In the genomic region with DNA sequence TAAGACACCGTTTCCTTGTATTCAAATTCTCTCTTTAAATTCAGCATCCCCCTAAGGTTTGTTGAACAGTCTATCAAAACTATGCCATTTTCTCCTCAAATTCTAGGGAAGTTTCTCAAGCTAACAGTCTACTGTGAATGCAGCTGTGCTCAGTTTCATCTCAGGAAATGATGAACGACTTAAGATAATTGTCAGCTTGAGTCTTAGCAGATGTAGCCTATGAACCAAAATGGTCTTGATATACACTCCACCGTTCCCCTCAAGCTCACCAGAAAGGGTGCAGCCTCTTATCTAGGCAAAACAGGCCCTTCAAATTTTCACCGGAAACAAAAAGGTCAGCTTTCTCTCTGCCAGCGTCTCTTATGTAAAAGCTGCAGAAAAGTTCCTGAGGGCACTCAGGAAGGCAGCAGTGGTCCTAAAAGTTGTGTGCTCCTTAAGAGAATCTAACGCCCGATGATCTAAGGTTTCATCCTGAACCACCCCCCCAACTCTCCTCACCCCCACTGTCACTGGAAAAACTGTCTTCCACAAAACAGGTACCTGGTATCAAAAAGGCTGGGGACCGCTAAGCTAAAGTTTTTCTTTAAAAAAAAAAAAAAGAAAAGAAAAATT, we compare ENCODE assay signal across 11 cellular contexts. TPM values are rescaled to one million over a fixed set of nuclear protein-coding genes. Genes with fewer than 3 reads are reported as not detected.
DNase-seq lines count a peak whose midpoint lies in the region; ATAC-seq, FAIRE-seq and TF ChIP-seq lines count a peak whose summit lies in the region.
"Had no signal": no experiment of that assay in that cellular context is flagged by ENCODE, and none has a peak within 500 bp of the region (broad histone marks: within the 10 kb centered on the region; RNA-seq: fewer than 3 reads in every experiment).

No MANE protein-coding gene starts in this region.

- H3K9ac ChIP-seq in NT2/D1 (ENCODE audit: insufficient read length, low read depth) (no peak overlapping the region), K562 (ENCODE audit: insufficient read depth in 1 of 2, low read depth in 2 of 2, low read length in 2 of 2) (peak overlapping the region; percentile 78 to 94; a peak in 3 of 4 replicates), neural progenitor cell (peak overlapping the region; percentile 71)

- H3K27me3 ChIP-seq in NT2/D1 (ENCODE audit: insufficient read depth, insufficient read length), result no peaks in the 10 kb centered on the region
- H3K27me3 ChIP-seq in K562 (ENCODE audit: control insufficient read depth in 2 of 2, insufficient read depth in 2 of 2, low read length in 2 of 2), result no peaks in the 10 kb centered on the region
- H3K27me3 ChIP-seq in neural progenitor cell, result no peaks in the 10 kb centered on the region
- H3K27me3 ChIP-seq in upper lobe of left lung, result no peaks in the 10 kb centered on the region
- H3K27me3 ChIP-seq: tibial nerve had no signal

- peaks cover 27% of the 10 kb centered on the region for H3K36me3 Mint-ChIP-seq in neural progenitor cell

- H3K4me1 Mint-ChIP-seq in neural progenitor cell, result peaks cover 30% of the 10 kb centered on the region

- TF ChIP-seq CTCF in GM12865 (IDR thresholded peaks at IDR 0.05; ENCODE audit: insufficient read depth, low read depth, low read length, missing control alignments) (no peak), K562 (IDR thresholded peaks at IDR 0.05 in 2 of 3, conservative IDR thresholded peaks at IDR 0.05 in 1 of 3; ENCODE audit: insufficient read depth in 2 of 3, low read depth in 1 of 3, low read length in 3 of 3) (no peak), neural progenitor cell (IDR thresholded peaks at IDR 0.05) (no peak), upper lobe of left lung (IDR thresholded peaks at IDR 0.05) (no peak)

- WGBS in K562 (ENCODE audit: insufficient coverage, low coverage, missing lambda C conversion rate), result 1% methylated on average over 8 of the region's 8 CpGs
- 43 to 48% methylated on average over 7 to 8 of the region's 8 CpGs for WGBS in upper lobe of left lung, 2 donors

- H3K4me2 ChIP-seq in K562 (ENCODE audit: insufficient read depth, low read length), result peak overlapping the region; percentile 91
- peak overlapping the region; percentile 99 for H3K4me2 ChIP-seq in neural progenitor cell

- H3F3A ChIP-seq in neural progenitor cell (ENCODE audit: low read depth), result peaks cover 52% of the 10 kb centered on the region

- H3K79me2 ChIP-seq in K562 (ENCODE audit: control insufficient read depth, insufficient read depth, low read length), result peaks cover 87% of the 10 kb centered on the region
- H3K79me2 ChIP-seq in neural progenitor cell (ENCODE audit: low read depth), result peaks cover 77% of the 10 kb centered on the region

- in situ Hi-C loops in K562 (cut with MboI), result no loop called here
- in situ Hi-C loops in G401 (cut with HindIII; ENCODE audit: low sequenced_read_pairs), result no loop called here

- peak; percentile 71 for TF ChIP-seq POLR2A in K562 (conservative IDR thresholded peaks at IDR 0.05)
- TF ChIP-seq POLR2A in upper lobe of left lung (IDR thresholded peaks at IDR 0.05), result no peak

- POLR2A ChIA-PET in K562 (lab: Yijun Ruan, JAX), result interaction anchor here (0.6 to 5.4 kb wide), 12 partner anchors 9 to 513 kb away, joined by 3 to 66 read pairs (median 4); no protein-coding TSS in a partner anchor

- peak overlapping the region; percentile 96 for H3K4me3 ChIP-seq in GM12865 (ENCODE audit: low read depth, low read length)
- peak overlapping the region; percentile 9 for H3K4me3 ChIP-seq in NT2/D1 (ENCODE audit: insufficient read length, low read depth)
- H3K4me3 ChIP-seq in K562, result peak overlapping the region; percentile 65
- peak overlapping the region; percentile 96 for H3K4me3 ChIP-seq in neural progenitor cell
- peak overlapping the region in 1 of 4 donors; percentile 76 for H3K4me3 ChIP-seq in upper lobe of left lung
- H3K4me3 ChIP-seq: tibial nerve had no signal

- H2AFZ ChIP-seq in K562 (ENCODE audit: low read depth, low read length), result no peak overlapping the region
- H2AFZ ChIP-seq in neural progenitor cell (replicated peaks), result no peak overlapping the region

- H3K27ac ChIP-seq in K562 (ENCODE audit: extremely low read depth, low read depth, low read length) (peak overlapping the region; percentile 95), neural progenitor cell (no peak overlapping the region), upper lobe of left lung (no peak overlapping the region)
- H3K27ac ChIP-seq: tibial nerve had no signal

- H3K36me3 ChIP-seq in NT2/D1 (ENCODE audit: insufficient read depth, insufficient read length, low read length) (peaks cover 80% of the 10 kb centered on the region), K562 (ENCODE audit: control insufficient read depth, insufficient read depth, low read length) (peaks cover 79% of the 10 kb centered on the region), neural progenitor cell (peaks cover 22% of the 10 kb centered on the region), upper lobe of left lung (peaks cover 8 to 65% (median 29%) of the 10 kb centered on the region in 4 donors)

- peak; percentile 96 for FAIRE-seq in K562 (lab: Jason Lieb, UNC)

- no peaks in the 10 kb centered on the region for H3K9me1 ChIP-seq in K562 (ENCODE audit: control insufficient read depth, insufficient read depth, low read length)

- ATAC-seq in K562 (peak; percentile 58), upper lobe of left lung (ENCODE audit: low FRiP score in 2 of 2) (no peak)

- CTCF ChIA-PET in K562 (lab: Yijun Ruan, JAX; ENCODE audit: low intra/inter-chr PET ratio), result interaction anchor here (0.6 to 0.7 kb wide), 2 partner anchors 115 to 695 kb away, joined by 3 read pairs; no protein-coding TSS in a partner anchor

- peak overlapping the region; percentile 99 for H3K4me3 Mint-ChIP-seq in neural progenitor cell

- BruUV-seq in K562 (replicated peaks; lab: Mats Ljungman, UMichigan), result no TSS peak

- no peaks in the 10 kb centered on the region for H3K9me3 Mint-ChIP-seq in neural progenitor cell

- no peak overlapping the region for H3K27ac Mint-ChIP-seq in neural progenitor cell

- H3K4me1 ChIP-seq in NT2/D1 (ENCODE audit: insufficient read depth, insufficient read length) (peaks cover 2% of the 10 kb centered on the region), K562 (replicated peaks in 1 of 2; ENCODE audit: control insufficient read depth in 2 of 2, insufficient read depth in 2 of 2, low read length in 2 of 2) (peaks cover 3 to 35% of the 10 kb centered on the region in 2 experiments; a peak in 4 of 5 replicates), neural progenitor cell (peaks cover 13% of the 10 kb centered on the region), upper lobe of left lung (peaks cover 17 to 37% (median 22%) of the 10 kb centered on the region in 4 donors)

- peak; percentile 21 for DNase-seq in GM12865 (ENCODE audit: low read depth)
- no peak for DNase-seq in NT2/D1 (ENCODE audit: low read depth, low spot score)
- DNase-seq in K562 (ENCODE audit: extremely low read depth in 1 of 4, low spot score in 3 of 4), result peak; percentile 44 to 95 (median 68)
- no peak for DNase-seq in neural progenitor cell (ENCODE audit: low spot score)
- DNase-seq in upper lobe of left lung, result no peak
- no peak for DNase-seq in G401 (ENCODE audit: low spot score)
- DNase-seq in NCI-H446 treated with DMSO at 0.1 percent for 48 hours (lab: John Stamatoyannopoulos, UW), result no peak
- DNase-seq in NOMO-1 (lab: John Stamatoyannopoulos, UW; ENCODE audit: unreplicated experiment in 2 of 2), result no peak
- DNase-seq: hippocampal formation, NCI-H774 had no signal

- H3K9me3 ChIP-seq in NT2/D1 (ENCODE audit: insufficient read depth, low read length) (no peaks in the 10 kb centered on the region), K562 (replicated peaks; ENCODE audit: control insufficient read depth, insufficient read depth, low read depth, low read length) (no peaks in the 10 kb centered on the region), neural progenitor cell (ENCODE audit: low read depth) (no peaks in the 10 kb centered on the region), upper lobe of left lung (no peaks in the 10 kb centered on the region)
- H3K9me3 ChIP-seq: tibial nerve had no signal

- TF ChIP-seq EP300 in K562 (IDR thresholded peaks at IDR 0.05; ENCODE audit: low read length) (peak; percentile 95), upper lobe of left lung (IDR thresholded peaks at IDR 0.05) (no peak)

- no peak for TF ChIP-seq RAD21 in K562 (CRISPR knock-in tag; conservative IDR thresholded peaks at IDR 0.05 in 1 of 2, IDR thresholded peaks at IDR 0.05 in 1 of 2)

- H4K20me1 ChIP-seq in K562 (replicated peaks; ENCODE audit: control insufficient read depth, insufficient read depth, low read length), result 0 out of 2 replicates have a peak, but pooled peaks cover 9% of the 10 kb centered on the region
- H4K20me1 ChIP-seq in neural progenitor cell (ENCODE audit: low read depth), result peaks cover 23% of the 10 kb centered on the region

- intact Hi-C loops in K562 (cut with micrococcal nuclease), result loop anchor here (5.0 kb wide), 6 partner anchors 122 to 397 kb away; partner anchors contain the start of genes ANXA7, MYOZ1, P4HA1 and PPP3CB

- H3K27me3 Mint-ChIP-seq in neural progenitor cell (ENCODE audit: insufficient read depth, low read depth), result peaks cover 2% of the 10 kb centered on the region

RNA-seq across cellular contexts. Expression of gene DNAJC9, which starts 2.1 kb away (rescaled TPM):
- total RNA-seq in K562 (2011; cell fraction: chromatin; rRNA removed; ENCODE audit: low replicate concordance), result 90.4 and 196 TPM in 2 replicates
- 60.9 and 74.1 TPM in 2 replicates for total RNA-seq in K562 (2011; cell fraction: nucleolus; rRNA removed)
- total RNA-seq in K562 (2011; cell fraction: nucleoplasm; rRNA removed), result 110 and 179 TPM in 2 replicates
- total RNA-seq in K562 (2014; rRNA removed), result 118 and 132 TPM in 2 replicates
- total RNA-seq in K562 (2014; rRNA removed; fragmentation: Illumina TruSeq; extraction: Trizol), result 133 and 149 TPM in 2 replicates
- total RNA-seq in K562 (2015; rRNA removed; fragmentation: Illumina TruSeq; extraction: Trizol), result 119 and 124 TPM in 2 replicates
- 97.6 and 101 TPM in 2 replicates for total RNA-seq in K562 (2021)
- polyA plus RNA-seq in K562 (2011; rRNA removed), result 75.0 and 97.8 TPM in 2 replicates
- polyA plus RNA-seq in K562 (2011; cell fraction: cytosol; rRNA removed), result 57.3 and 71.3 TPM in 2 replicates
- 62.5 and 90.3 TPM in 2 replicates for polyA plus RNA-seq in K562 (2011; cell fraction: nucleus; rRNA removed)
- polyA plus RNA-seq in K562 (2012), result 82.0 and 87.8 TPM in 2 replicates
- 100 and 102 TPM in 2 replicates for polyA plus RNA-seq in K562 (2014; fragmentation: Illumina TruSeq; extraction: Trizol)
- 10 to 100 TPM; 66.7 to 80.2 TPM for polyA plus RNA-seq in K562 (2014; fragmentation: Nextera tagmentation; extraction: Ambion mirVana)
- polyA plus RNA-seq in K562 (2014; rRNA removed), result 111 and 121 TPM in 2 replicates
- 117 and 124 TPM in 2 replicates for polyA minus RNA-seq in K562 (2011; rRNA and poly(A)+ RNA removed)
- polyA minus RNA-seq in K562 (2011; cell fraction: cytosol; rRNA and poly(A)+ RNA removed), result 26.0 and 39.6 TPM in 2 replicates
- polyA minus RNA-seq in K562 (2011; cell fraction: nucleus; rRNA and poly(A)+ RNA removed), result 49.4 and 90.7 TPM in 2 replicates
- 50.8 and 58.0 TPM in 2 replicates for total RNA-seq in neural progenitor cell (ENCODE audit: low replicate concordance)
- total RNA-seq in upper lobe of left lung, result 10 to 100 TPM; 10.1 to 16.8 (median 12.0) TPM
- total RNA-seq in G401 (2014; rRNA removed; shearing (Covaris generic)), result 43.4 and 53.3 TPM in 2 replicates

RNA-seq across cellular contexts. Expression of gene MRPS16, which starts 7.5 kb away (rescaled TPM):
- 66.6 and 71.5 TPM in 2 replicates for total RNA-seq in K562 (2011; cell fraction: chromatin; rRNA removed; ENCODE audit: low replicate concordance)
- 56.3 and 60.4 TPM in 2 replicates for total RNA-seq in K562 (2011; cell fraction: nucleolus; rRNA removed)
- 80.6 and 100 TPM in 2 replicates for total RNA-seq in K562 (2011; cell fraction: nucleoplasm; rRNA removed)
- 120 and 170 TPM in 2 replicates for total RNA-seq in K562 (2014; rRNA removed)
- total RNA-seq in K562 (2014; rRNA removed; fragmentation: Illumina TruSeq; extraction: Trizol), result 177 and 186 TPM in 2 replicates
- 152 and 166 TPM in 2 replicates for total RNA-seq in K562 (2015; rRNA removed; fragmentation: Illumina TruSeq; extraction: Trizol)
- 237 and 239 TPM in 2 replicates for total RNA-seq in K562 (2021)
- 159 and 168 TPM in 2 replicates for polyA plus RNA-seq in K562 (2011; rRNA removed)
- 215 and 341 TPM in 2 replicates for polyA plus RNA-seq in K562 (2011; cell fraction: cytosol; rRNA removed)
- 84.4 and 85.4 TPM in 2 replicates for polyA plus RNA-seq in K562 (2011; cell fraction: nucleus; rRNA removed)
- 168 and 187 TPM in 2 replicates for polyA plus RNA-seq in K562 (2012)
- polyA plus RNA-seq in K562 (2014; fragmentation: Illumina TruSeq; extraction: Trizol), result 120 and 141 TPM in 2 replicates
- polyA plus RNA-seq in K562 (2014; fragmentation: Nextera tagmentation; extraction: Ambion mirVana), result 10 to 100 TPM; 65.0 to 99.7 TPM
- 146 and 191 TPM in 2 replicates for polyA plus RNA-seq in K562 (2014; rRNA removed)
- 73.3 and 105 TPM in 2 replicates for polyA minus RNA-seq in K562 (2011; rRNA and poly(A)+ RNA removed)
- polyA minus RNA-seq in K562 (2011; cell fraction: cytosol; rRNA and poly(A)+ RNA removed), result 54.8 and 84.6 TPM in 2 replicates
- polyA minus RNA-seq in K562 (2011; cell fraction: nucleus; rRNA and poly(A)+ RNA removed), result 32.7 and 55.5 TPM in 2 replicates
- total RNA-seq in neural progenitor cell (ENCODE audit: low replicate concordance), result 77.0 and 82.3 TPM in 2 replicates
- 10 to 100 TPM; 26.2 to 66.2 (median 36.4) TPM for total RNA-seq in upper lobe of left lung
- 73.5 and 94.1 TPM in 2 replicates for total RNA-seq in G401 (2014; rRNA removed; shearing (Covaris generic))

Comparison
In these comparisons a context has a peak if more than half of its experiments do, and no peak if none do; other contexts are left out.
1. DNase-seq: peak in GM12865 (single experiment) and K562 (4 of 4); none in NT2/D1 (single experiment), neural progenitor cell (single experiment), upper lobe of left lung (0 of 2), G401 (single experiment), NCI-H446 treated with DMSO at 0.1 percent for 48 hours (single experiment) and NOMO-1 (0 of 2).